ENCODE assay signal across 22 cellular contexts in the genomic region with DNA sequence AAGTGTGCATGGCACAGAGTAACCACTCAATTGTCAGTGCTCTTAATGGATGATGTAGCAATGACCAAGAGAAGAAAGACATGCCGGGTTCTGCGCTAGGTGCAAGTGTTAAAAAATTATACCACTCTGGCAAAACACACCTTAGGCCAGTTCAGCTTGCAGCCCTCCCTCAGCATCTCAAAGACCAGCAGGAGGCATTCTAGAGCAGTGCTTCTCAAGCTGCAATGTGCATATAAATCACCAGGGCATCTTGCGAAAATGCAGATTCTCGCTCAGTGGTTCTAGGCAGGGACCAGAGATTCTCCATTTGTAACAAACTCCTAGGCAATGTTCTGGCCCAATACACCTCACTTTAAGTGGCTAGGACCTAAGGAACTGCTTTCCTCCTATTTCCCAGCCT.
DNase-seq lines count a peak whose midpoint lies in the region; ATAC-seq, FAIRE-seq and TF ChIP-seq lines count a peak whose summit lies in the region.
"Had no signal": no experiment of that assay in that cellular context is flagged by ENCODE, and none has a peak within 500 bp of the region (broad histone marks: within the 10 kb centered on the region; RNA-seq: fewer than 3 reads in every experiment).

No MANE protein-coding gene starts in this region.

- H2AFZ ChIP-seq in DND-41 (ENCODE audit: low read depth, low read length) = no peak overlapping the region

- peak; percentile 22 for TF ChIP-seq CTCF in DND-41 (IDR thresholded peaks at IDR 0.05; ENCODE audit: borderline replicate concordance, extremely low read depth, low read length, poor library complexity, severe bottlenecking)
- no peak for TF ChIP-seq CTCF in right lobe of liver (IDR thresholded peaks at IDR 0.05)
- no peak for TF ChIP-seq CTCF in kidney (IDR thresholded peaks at IDR 0.05; ENCODE audit: borderline replicate concordance, extremely low read depth, insufficient read depth)

- H3K9me3 ChIP-seq in DND-41 (ENCODE audit: insufficient read depth, low read length, severe bottlenecking) (no peaks in the 10 kb centered on the region), right lobe of liver (no peaks in the 10 kb centered on the region), kidney (ENCODE audit: control insufficient read depth in 1 of 2, low read length in 2 of 2) (no peaks in the 10 kb centered on the region)
- H3K9me3 ChIP-seq: psoas muscle, tibial artery had no signal

- no peak for TF ChIP-seq POLR2A in right lobe of liver (IDR thresholded peaks at IDR 0.05)

- ATAC-seq in DND-41 (ENCODE audit: insufficient read depth, low read depth) (no peak), right lobe of liver (no peak), GM18519 (IDR thresholded peaks at IDR 0.05; ENCODE audit: low FRiP score, unreplicated experiment) (no peak)
- ATAC-seq: psoas muscle had no signal

- intact Hi-C loops in right lobe of liver (cut with DNase I) (no loop called here), kidney (cut with DNase I) (no loop called here)

- no peak for FAIRE-seq in kidney (lab: Jason Lieb, UNC)
- FAIRE-seq: bronchial epithelial cell, GM12891 had no signal

- H3K4me2 ChIP-seq in DND-41 (ENCODE audit: insufficient read depth, low read length) = no peak overlapping the region

- H3K79me2 ChIP-seq in DND-41 (ENCODE audit: insufficient read depth, low read length) = no peaks in the 10 kb centered on the region

- 77% methylated on average over 4 of the region's 4 CpGs for WGBS in right lobe of liver (ENCODE audit: insufficient coverage, low coverage, low lambda C conversion rate, missing lambda C conversion rate)

- no peaks in the 10 kb centered on the region for H3K36me3 ChIP-seq in DND-41 (ENCODE audit: insufficient read depth, low read length)
- H3K36me3 ChIP-seq in right lobe of liver = no peaks in the 10 kb centered on the region
- no peaks in the 10 kb centered on the region for H3K36me3 ChIP-seq in kidney (ENCODE audit: control insufficient read depth in 1 of 2, insufficient read depth in 2 of 2, low read length in 2 of 2)
- H3K36me3 ChIP-seq: stomach, tibial artery had no signal

- in situ Hi-C loops in SK-MEL-5 (cut with HindIII; ENCODE audit: low pct_unique_long_range_greater_than_20kb, low sequenced_read_pairs) = no loop called here

- H3K9ac ChIP-seq in DND-41 (ENCODE audit: low read depth, low read length) (no peak overlapping the region), kidney (ENCODE audit: low read length in 2 of 2) (no peak overlapping the region)

- DNase-seq in DND-41 = no peak
- peak; percentile 11 for DNase-seq in Jurkat, Clone E6-1 (ENCODE audit: low read depth, low spot score)
- DNase-seq in SK-MEL-5 (ENCODE audit: low read depth, low spot score) = peak; percentile 68
- DNase-seq in iPS-NIHi11 (ENCODE audit: low spot score) = peak; percentile 13
- no peak for DNase-seq in right lobe of liver
- no peak for DNase-seq in T-helper 1 cell
- no peak for DNase-seq in kidney
- DNase-seq: activated CD4-positive, alpha-beta T cell treated with anti-CD3 and anti-CD28 coated beads, Interleukin-2, amount 50 U/mL, for 4 hours; activated CD8-positive, alpha-beta memory T cell treated with anti-CD3 and anti-CD28 coated beads, Interleukin-2, amount 50 U/mL, for 4 hours; CD4-positive, CD25-positive, alpha-beta regulatory T cell; cortex of kidney; GF-D8; mammary epithelial cell; NCI-H1436; NCI-H524; psoas muscle; stimulated activated CD8-positive, alpha-beta memory T cell treated with anti-CD3 and anti-CD28 coated beads, Interleukin-4, amount 100 ng/mL, for 48 hours; stomach; tibial artery had no signal

- H3K27ac ChIP-seq in DND-41 (ENCODE audit: low read length) = no peak overlapping the region
- H3K27ac ChIP-seq in right lobe of liver = no peak overlapping the region
- H3K27ac ChIP-seq in kidney (ENCODE audit: low read depth in 2 of 2, low read length in 2 of 2) = no peak overlapping the region
- H3K27ac ChIP-seq: psoas muscle, stomach, tibial artery had no signal

- H3K4me3 ChIP-seq in DND-41 (ENCODE audit: low read depth in 1 of 2, low read length in 2 of 2) (no peak overlapping the region), right lobe of liver (no peak overlapping the region), kidney (ENCODE audit: low read length in 2 of 2) (no peak overlapping the region)
- no peak overlapping the region for H3K4me3 ChIP-seq in Jurkat, Clone E6-1 (ENCODE audit: low read length)
- H3K4me3 ChIP-seq: psoas muscle, stomach, tibial artery had no signal

- H3K27me3 ChIP-seq in DND-41 (ENCODE audit: insufficient read depth, low read length, poor library complexity) (no peaks in the 10 kb centered on the region), right lobe of liver (no peaks in the 10 kb centered on the region)
- H3K27me3 ChIP-seq: stomach, tibial artery had no signal

- no peaks in the 10 kb centered on the region for H3K4me1 ChIP-seq in DND-41 (ENCODE audit: insufficient read depth, low read length)
- no peaks in the 10 kb centered on the region for H3K4me1 ChIP-seq in right lobe of liver
- no peaks in the 10 kb centered on the region for H3K4me1 ChIP-seq in kidney (ENCODE audit: control insufficient read depth in 1 of 2, insufficient read depth in 1 of 2, low read depth in 1 of 2, low read length in 2 of 2)
- H3K4me1 ChIP-seq: psoas muscle, stomach, tibial artery had no signal

- no peaks in the 10 kb centered on the region for H4K20me1 ChIP-seq in DND-41 (ENCODE audit: insufficient read depth, low read length)

Comparison
In these comparisons a context has a peak if more than half of its experiments do, and no peak if none do; other contexts are left out.
1. DNase-seq: peak in Jurkat, Clone E6-1 (single experiment), SK-MEL-5 (single experiment) and iPS-NIHi11 (single experiment); none in DND-41 (single experiment), right lobe of liver (0 of 3), T-helper 1 cell (0 of 5) and kidney (single experiment).